ENCODE assay signal across 8 cellular contexts in the genomic region with DNA sequence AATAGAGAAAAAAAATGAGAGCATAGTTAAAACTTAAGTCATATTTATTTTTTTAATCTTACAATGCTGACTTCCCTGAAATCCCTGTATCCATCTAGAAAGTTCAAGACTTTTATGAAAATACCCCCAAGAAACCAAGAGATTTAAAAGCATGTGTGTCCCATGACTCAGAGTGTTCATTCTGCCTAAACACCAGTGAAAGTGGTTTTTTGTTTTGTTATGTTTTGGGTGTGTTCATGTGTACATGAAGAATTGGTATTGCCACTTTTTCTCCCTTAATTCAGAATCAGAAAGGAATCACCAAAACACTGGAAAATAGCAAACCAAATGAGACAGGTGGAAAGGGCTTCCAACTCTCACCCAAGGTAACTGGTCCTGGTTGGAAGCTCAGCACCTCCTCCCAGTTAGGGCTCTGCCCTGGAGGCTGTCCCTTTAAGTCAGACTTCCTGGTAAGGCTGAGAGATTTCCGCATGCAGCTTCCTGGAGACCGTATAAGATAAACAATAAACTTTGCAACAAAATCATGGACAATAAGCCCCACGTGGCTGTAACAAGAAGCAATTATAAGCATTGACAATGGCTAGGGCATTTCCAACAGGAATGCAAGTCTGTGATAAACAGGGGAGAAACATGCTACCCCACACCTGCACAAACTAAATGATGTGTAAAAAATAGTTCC.
A peak's percentile ranks its signal among the peaks of the same experiment; 100 is the strongest.
DNase-seq lines count a peak whose midpoint lies in the region; ATAC-seq, FAIRE-seq and TF ChIP-seq lines count a peak whose summit lies in the region.

No MANE protein-coding gene starts in this region.

- CTCF ChIA-PET in CD8-positive, alpha-beta memory T cell (lab: Charles Lee), result interaction anchor here (0.7 to 2.5 kb wide), 5 partner anchors 22 to 229 kb away, joined by 3 to 5 read pairs (median 3); no protein-coding TSS in a partner anchor

- H3K36me3 ChIP-seq in CD8-positive, alpha-beta memory T cell (ENCODE audit: insufficient read depth, low read length), result no peaks in the 10 kb centered on the region
- no peaks in the 10 kb centered on the region for H3K36me3 ChIP-seq in MG63
- H3K36me3 ChIP-seq in body of pancreas (replicated peaks in 1 of 2; ENCODE audit: insufficient read depth in 1 of 2, low read depth in 2 of 2), result no peaks in the 10 kb centered on the region
- H3K36me3 ChIP-seq in lung (ENCODE audit: control insufficient read depth in 2 of 2, insufficient read depth in 2 of 2, low read length in 2 of 2), result no peaks in the 10 kb centered on the region

- H3K4me1 Mint-ChIP-seq in CD8-positive, alpha-beta memory T cell, result peaks cover 72 to 92% (median 89%) of the 10 kb centered on the region in 3 donors

- H3K4me3 ChIP-seq in CD8-positive, alpha-beta memory T cell (ENCODE audit: low read length), result peak overlapping the region; percentile 7
- H3K4me3 ChIP-seq in MG63 (no peak overlapping the region), body of pancreas (no peak overlapping the region), lung (no peak overlapping the region)

- H3K27ac Mint-ChIP-seq in CD8-positive, alpha-beta memory T cell, result peak overlapping the region; percentile 83 to 99 (median 98)

- no peak for FAIRE-seq in GM12892 (lab: Jason Lieb, UNC)

- H3K36me3 Mint-ChIP-seq in CD8-positive, alpha-beta memory T cell, result no peaks in the 10 kb centered on the region

- peaks cover 87% of the 10 kb centered on the region for H3K4me1 ChIP-seq in CD8-positive, alpha-beta memory T cell (ENCODE audit: insufficient read depth, low read length)
- H3K4me1 ChIP-seq in body of pancreas (no peaks in the 10 kb centered on the region), lung (ENCODE audit: control insufficient read depth in 2 of 2, insufficient read depth in 2 of 2, low read length in 2 of 2) (peaks cover 16% of the 10 kb centered on the region in 2 donors)

- ATAC-seq in body of pancreas, result peak; percentile 78
- ATAC-seq in lung (ENCODE audit: insufficient read depth, low FRiP score), result no peak
- ATAC-seq in HG03469 (IDR thresholded peaks at IDR 0.05; ENCODE audit: unreplicated experiment), result no peak
- no peak for ATAC-seq in HG03175 (IDR thresholded peaks at IDR 0.05; ENCODE audit: unreplicated experiment)

- intact Hi-C loops in body of pancreas (cut with DNase I), result no loop called here

- H3K27me3 Mint-ChIP-seq in CD8-positive, alpha-beta memory T cell, result no peaks in the 10 kb centered on the region

- WGBS in body of pancreas, 2 donors, result 4 to 13% methylated on average over 3 of the region's 3 CpGs
- WGBS in lung, 2 donors, result 3% methylated on average over 3 of the region's 3 CpGs

- TF ChIP-seq POLR2A in body of pancreas (IDR thresholded peaks at IDR 0.05) (no peak), GM12892 (IDR thresholded peaks at IDR 0.05; ENCODE audit: low read depth, low read length) (no peak)

- DNase-seq in CD8-positive, alpha-beta memory T cell, result peak; percentile 18 to 81 (median 75)
- DNase-seq in MG63 (peak; percentile 28), body of pancreas (peak; percentile 23 to 55 (median 36)), lung (ENCODE audit: low spot score) (peak; percentile 38), iPS-NIHi7 (ENCODE audit: extremely low spot score) (no peak), GM12892 (ENCODE audit: insufficient read length) (no peak)

- no peak for TF ChIP-seq CTCF in body of pancreas (IDR thresholded peaks at IDR 0.05)
- TF ChIP-seq CTCF in lung (IDR thresholded peaks at IDR 0.05; ENCODE audit: control extremely low read depth, extremely low read depth), result no peak

- H3K4me3 Mint-ChIP-seq in CD8-positive, alpha-beta memory T cell, result peak overlapping the region; percentile 50 to 82 (median 67)

- H3K27ac ChIP-seq in CD8-positive, alpha-beta memory T cell (ENCODE audit: low read depth, low read length), result peak overlapping the region; percentile 55
- H3K27ac ChIP-seq in body of pancreas (peak overlapping the region in 3 of 4 donors; percentile 18 to 58 (median 32)), lung (ENCODE audit: low read depth in 1 of 2, low read length in 1 of 2) (peak overlapping the region in 1 of 2 donors; percentile 25)

- POLR2A ChIA-PET in CD8-positive, alpha-beta memory T cell (lab: Charles Lee), result interaction anchor here (0.5 to 1.6 kb wide), 3 partner anchors 60 to 242 kb away, joined by 3 to 9 read pairs (median 7); partner anchors contain the start of gene ARHGEF3

- H3K27me3 ChIP-seq in CD8-positive, alpha-beta memory T cell (ENCODE audit: insufficient read depth, low read length, poor library complexity, severe bottlenecking), result no peaks in the 10 kb centered on the region
- H3K27me3 ChIP-seq in MG63, result no peaks in the 10 kb centered on the region
- no peaks in the 10 kb centered on the region for H3K27me3 ChIP-seq in body of pancreas
- no peaks in the 10 kb centered on the region for H3K27me3 ChIP-seq in lung (ENCODE audit: control insufficient read depth, insufficient read depth)

- H3K9me3 Mint-ChIP-seq in CD8-positive, alpha-beta memory T cell, result no peaks in the 10 kb centered on the region

- no peaks in the 10 kb centered on the region for H3K9me3 ChIP-seq in CD8-positive, alpha-beta memory T cell (ENCODE audit: low read length)
- H3K9me3 ChIP-seq in MG63 (no peaks in the 10 kb centered on the region), body of pancreas (no peaks in the 10 kb centered on the region), lung (ENCODE audit: control insufficient read depth in 2 of 2, insufficient read depth in 1 of 2, low read length in 1 of 2) (no peaks in the 10 kb centered on the region)

Comparison
In these comparisons a context has a peak if more than half of its experiments do, and no peak if none do; other contexts are left out.
1. DNase-seq: peak in CD8-positive, alpha-beta memory T cell (5 of 5), MG63 (single experiment), body of pancreas (4 of 4) and lung (single experiment); none in iPS-NIHi7 (single experiment) and GM12892 (single experiment).